ENCODE assay signal across 14 cellular contexts in the genomic region with DNA sequence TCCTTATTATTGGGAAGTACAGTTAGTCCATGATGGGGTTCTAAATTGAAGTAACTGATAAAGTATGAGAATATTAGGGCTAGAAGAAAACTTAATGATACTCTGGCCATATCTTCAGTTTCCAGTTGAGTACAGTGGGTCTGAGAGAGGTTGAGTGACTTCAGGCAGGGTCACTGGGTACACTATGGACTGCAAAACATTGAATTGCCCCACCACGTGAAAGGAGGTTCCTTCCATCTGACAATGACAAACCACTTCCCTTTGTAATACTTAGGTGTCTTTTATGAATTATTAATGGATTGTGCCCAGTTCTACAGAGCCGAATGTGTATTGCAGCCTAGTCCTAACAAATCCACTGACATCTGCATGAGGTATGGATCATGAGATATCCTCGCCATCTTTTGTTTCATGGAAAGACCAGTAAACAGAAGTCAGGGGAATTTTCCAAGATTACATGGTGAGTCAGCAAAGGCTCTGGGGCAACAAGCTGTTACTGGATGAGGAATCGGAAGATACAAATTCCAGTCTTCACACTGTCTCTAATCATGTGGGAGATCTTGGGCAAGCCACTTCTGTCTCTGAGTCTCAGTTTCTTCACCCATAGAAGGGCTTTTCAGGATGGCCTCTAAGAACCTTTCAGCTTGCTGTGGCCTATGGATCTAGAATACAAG.
A peak's percentile ranks its signal among the peaks of the same experiment; 100 is the strongest.
DNase-seq lines count a peak whose midpoint lies in the region; ATAC-seq and TF ChIP-seq lines count a peak whose summit lies in the region.
"Had no signal": no experiment of that assay in that cellular context is flagged by ENCODE, and none has a peak within 500 bp of the region (broad histone marks: within the 10 kb centered on the region; RNA-seq: fewer than 3 reads in every experiment).

No MANE protein-coding gene starts in this region.

- TF ChIP-seq CTCF in AG04449 (IDR thresholded peaks at IDR 0.05; ENCODE audit: insufficient read depth, low read length, missing control alignments) (no peak), HFF-Myc (IDR thresholded peaks at IDR 0.05; ENCODE audit: low read depth, low read length, missing control alignments) (no peak)

- POLR2A ChIA-PET in AG04449 (lab: Yijun Ruan, JAX), result no interaction called here

- H3K4me3 ChIP-seq in AG04449 (ENCODE audit: low read depth, low read length) (no peak overlapping the region), HFF-Myc (replicated peaks; ENCODE audit: low read depth, low read length) (no peak overlapping the region)

- DNase-seq in AG04449 (ENCODE audit: low read depth, low spot score) (peak; percentile 51), HFF-Myc (ENCODE audit: extremely low read depth, low read depth) (peak; percentile 16), astrocyte of the hippocampus (ENCODE audit: low read depth, low spot score) (peak; percentile 46), islet precursor cell (peak; percentile 67), NCI-H69 (lab: John Stamatoyannopoulos, UW) (no peak), COLO829 (ENCODE audit: low spot score) (no peak), NCI-H146 (lab: John Stamatoyannopoulos, UW) (no peak)
- DNase-seq: ACHN; activated CD4-positive, CD25-positive, alpha-beta regulatory T cell treated with anti-CD3 and anti-CD28 coated beads, Interleukin-2, amount 50 U/mL, for 72 hours; caudate nucleus; H7; NCI-H524; stimulated activated CD4-positive, alpha-beta T cell treated with anti-CD3 and anti-CD28 coated beads, Interleukin-4, amount 100 ng/mL, for 24 hours had no signal

- CTCF ChIA-PET in AG04449 (lab: Yijun Ruan, JAX), result interaction anchor here (1.7 kb wide), 1 partner anchor 10 kb away, joined by 3 read pairs; no protein-coding TSS in a partner anchor

- ATAC-seq in GM19467 (IDR thresholded peaks at IDR 0.05; ENCODE audit: unreplicated experiment), result no peak

Comparison
In these comparisons a context has a peak if more than half of its experiments do, and no peak if none do; other contexts are left out.
1. DNase-seq: peak in AG04449 (single experiment), HFF-Myc (single experiment), astrocyte of the hippocampus (single experiment) and islet precursor cell (single experiment); none in NCI-H69 (single experiment), COLO829 (single experiment) and NCI-H146 (single experiment).